ENCODE assay signal across 13 cellular contexts in the genomic region with DNA sequence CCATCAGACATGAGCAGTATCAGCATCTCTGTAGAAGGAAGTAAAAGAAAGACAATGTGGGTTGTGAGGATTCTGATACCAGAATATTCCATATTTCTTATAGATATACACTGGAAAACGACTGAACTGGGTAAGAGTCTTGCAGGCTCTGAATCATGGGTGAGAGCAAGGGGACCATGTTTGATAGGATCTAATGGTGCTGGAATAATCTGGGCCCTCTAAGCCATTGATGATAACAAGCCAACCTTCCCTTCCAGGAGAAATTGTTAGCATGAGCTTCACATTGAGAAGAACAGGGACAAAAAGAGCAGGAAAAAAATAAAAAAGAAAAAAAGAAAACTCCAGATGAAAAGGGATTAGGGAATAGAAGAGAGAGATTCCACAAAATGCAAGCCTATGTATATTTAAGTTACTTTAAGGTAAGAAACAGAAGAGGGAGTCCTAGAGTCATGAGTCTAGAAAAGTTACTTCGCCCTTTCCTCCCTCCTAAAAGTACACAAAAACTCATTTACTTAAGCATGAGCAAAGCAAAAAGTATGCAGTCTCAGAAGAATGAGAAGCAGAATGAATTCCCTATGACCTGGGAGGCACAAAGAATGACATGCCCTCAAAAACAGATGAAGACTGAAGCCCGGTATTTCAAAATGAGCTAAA.
A peak's percentile ranks its signal among the peaks of the same experiment; 100 is the strongest.
DNase-seq lines count a peak whose midpoint lies in the region; FAIRE-seq and TF ChIP-seq lines count a peak whose summit lies in the region.
"Had no signal": no experiment of that assay in that cellular context is flagged by ENCODE, and none has a peak within 500 bp of the region (broad histone marks: within the 10 kb centered on the region; RNA-seq: fewer than 3 reads in every experiment).

No MANE protein-coding gene starts in this region.

- H3K14ac ChIP-seq in H1 (ENCODE audit: insufficient read length), result no peak overlapping the region

- no peak overlapping the region for H2BK20ac ChIP-seq in H1 (ENCODE audit: low read length)

- H3K27me3 ChIP-seq in H1 (replicated peaks in 1 of 4; ENCODE audit: control insufficient read depth in 3 of 4, extremely low read depth in 1 of 4, insufficient read depth in 3 of 4, low read length in 3 of 4), result no peaks in the 10 kb centered on the region; a peak in 1 of 7 replicates

- peaks cover 4% of the 10 kb centered on the region for H3K4me1 Mint-ChIP-seq in nephron

- H4K5ac ChIP-seq in H1 (ENCODE audit: insufficient read length, low read depth, low read length), result no peak overlapping the region

- H3K23me2 ChIP-seq in H1 (ENCODE audit: low read depth, low read length), result no peaks in the 10 kb centered on the region

- no peaks in the 10 kb centered on the region for H3K27me3 Mint-ChIP-seq in nephron (ENCODE audit: low read depth)
- H3K27me3 Mint-ChIP-seq: activated CD4-positive, alpha-beta memory T cell treated with anti-CD3 and anti-CD28 coated beads for 36 hours had no signal

- no peaks in the 10 kb centered on the region for H3K4me1 ChIP-seq in H1 (replicated peaks in 1 of 4; ENCODE audit: control insufficient read depth in 3 of 4, insufficient read depth in 4 of 4, low read length in 3 of 4)

- H3K27ac ChIP-seq in C4-2B (no peak overlapping the region), H1 (ENCODE audit: low read depth, low read length) (no peak overlapping the region), caudate nucleus (ENCODE audit: low read depth, low read length) (no peak overlapping the region)

- no peaks in the 10 kb centered on the region for H3K9me3 ChIP-seq in H1 (ENCODE audit: insufficient read depth in 2 of 2, low read depth in 1 of 2, low read length in 1 of 2)

- TF ChIP-seq POLR2A in H1 (IDR thresholded peaks at IDR 0.05; ENCODE audit: control extremely low read depth in 1 of 2, low read depth in 2 of 2, low read length in 2 of 2), result no peak

- no peak for DNase-seq in H1 (ENCODE audit: low read depth in 1 of 2, low spot score in 2 of 2)
- DNase-seq in globus pallidus (ENCODE audit: low spot score), result no peak
- no peak for DNase-seq in caudate nucleus (lab: John Stamatoyannopoulos, UW)
- no peak for DNase-seq in SKM-1 (lab: John Stamatoyannopoulos, UW; ENCODE audit: unreplicated experiment)
- no peak for DNase-seq in NCI-H1105 (lab: John Stamatoyannopoulos, UW)
- DNase-seq: activated CD4-positive, alpha-beta memory T cell treated with anti-CD3 and anti-CD28 coated beads for 36 hours; DMS153; NCI-H1105 treated with DMSO at 0.1 percent for 48 hours had no signal

- no peaks in the 10 kb centered on the region for H3K36me3 Mint-ChIP-seq in nephron (ENCODE audit: low read depth)
- H3K36me3 Mint-ChIP-seq: activated CD4-positive, alpha-beta memory T cell treated with anti-CD3 and anti-CD28 coated beads for 36 hours had no signal

- CTCF ChIA-PET in H1 (lab: Charles Lee; ENCODE audit: partially characterized antibody), result interaction anchor here (0.6 to 2.2 kb wide), 14 partner anchors 9 to 476 kb away, joined by 3 to 8 read pairs (median 4); no protein-coding TSS in a partner anchor

- no peaks in the 10 kb centered on the region for H3K79me1 ChIP-seq in H1 (ENCODE audit: low read depth, low read length)

- 70% methylated on average over 3 of the region's 3 CpGs; no CpG with 5 or more reads in 1 of the 2 experiments for WGBS in H1 (ENCODE audit: extremely low coverage in 1 of 2, insufficient coverage in 1 of 2, insufficient read length in 1 of 2, insufficient replicate concordance in 2 of 2, low coverage in 1 of 2, low lambda C conversion rate in 2 of 2, missing lambda C conversion rate in 1 of 2), 2 experiments

- no peak overlapping the region for H4K91ac ChIP-seq in H1 (replicated peaks; ENCODE audit: insufficient read length, low read length)

- H3K4me3 Mint-ChIP-seq in nephron, result no peak overlapping the region
- H3K4me3 Mint-ChIP-seq: activated CD4-positive, alpha-beta memory T cell treated with anti-CD3 and anti-CD28 coated beads for 36 hours had no signal

- no peaks in the 10 kb centered on the region for H3K79me2 ChIP-seq in H1 (ENCODE audit: control insufficient read depth in 1 of 2, insufficient read depth in 2 of 2, low read length in 2 of 2)

- TF ChIP-seq RAD21 in Ishikawa (IDR thresholded peaks at IDR 0.05; ENCODE audit: low read depth) (peak; percentile 16; the same call in 1 of the 2 replicates), H1 (IDR thresholded peaks at IDR 0.05 in 1 of 2, conservative IDR thresholded peaks at IDR 0.05 in 1 of 2; ENCODE audit: low read depth in 2 of 2, low read length in 2 of 2) (peak in 1 of 2 experiments; percentile 44)

- H3K27ac Mint-ChIP-seq in nephron, result peak overlapping the region in 2 of 3 experiments; percentile 7 to 29
- H3K27ac Mint-ChIP-seq: activated CD4-positive, alpha-beta memory T cell treated with anti-CD3 and anti-CD28 coated beads for 36 hours had no signal

- POLR2A ChIA-PET in H1 (lab: Charles Lee; ENCODE audit: partially characterized antibody), result no interaction called here

- no peak for FAIRE-seq in H1 (lab: Jason Lieb, UNC)
- FAIRE-seq: colon, RCC 7860 had no signal

- H2BK15ac ChIP-seq in H1 (ENCODE audit: low read length), result no peak overlapping the region

- no peak overlapping the region for H3K23ac ChIP-seq in H1 (ENCODE audit: insufficient read length)

- no peak overlapping the region for H2BK5ac ChIP-seq in H1 (ENCODE audit: low read depth, low read length)

- no peak overlapping the region for H3K4ac ChIP-seq in H1 (replicated peaks; ENCODE audit: insufficient read length, low read depth, low read length)

- peak overlapping the region; percentile 79; the same call in 1 of the 2 replicates for H2AFZ ChIP-seq in H1 (ENCODE audit: low read length)

- no peaks in the 10 kb centered on the region for H3K36me3 ChIP-seq in H1 (ENCODE audit: control insufficient read depth in 2 of 4, insufficient read depth in 4 of 4, low read length in 3 of 4)

- TF ChIP-seq CTCF in C4-2B (conservative IDR thresholded peaks at IDR 0.05) (peak; percentile 18), H1 (IDR thresholded peaks at IDR 0.05; ENCODE audit: control extremely low read depth in 1 of 3, insufficient read depth in 1 of 3, low read depth in 1 of 3, low read length in 3 of 3) (peak in 1 of 3 experiments; percentile 11; a peak in 2 of 4 replicates), nephron (IDR thresholded peaks at IDR 0.05; ENCODE audit: unreplicated experiment in 3 of 3) (peak in 1 of 3 experiments; percentile 11)

- no peak overlapping the region for H3K9ac ChIP-seq in H1 (replicated peaks in 1 of 4; ENCODE audit: extremely low read depth in 1 of 4, low read depth in 3 of 4, low read length in 3 of 4)

- no peak overlapping the region for H3K4me3 ChIP-seq in H1 (ENCODE audit: extremely low read depth in 1 of 4, insufficient read depth in 2 of 4, low read depth in 3 of 4, low read length in 4 of 4)

- no peak overlapping the region for H2AK5ac ChIP-seq in H1 (ENCODE audit: low read depth, low read length)

- no peak overlapping the region for H4K8ac ChIP-seq in H1 (ENCODE audit: extremely low read depth, insufficient read depth, low read length)

- no peak overlapping the region for H3K18ac ChIP-seq in H1 (ENCODE audit: extremely low read depth, low read length)

- H3K56ac ChIP-seq in H1 (replicated peaks; ENCODE audit: insufficient read length, low read depth, low read length), result no peak overlapping the region

- H3K4me2 ChIP-seq in H1 (ENCODE audit: insufficient read depth in 1 of 2, low read depth in 2 of 2, low read length in 2 of 2), result no peak overlapping the region

- TF ChIP-seq EP300 in Ishikawa (IDR thresholded peaks at IDR 0.05; ENCODE audit: borderline replicate concordance) (no peak), H1 (IDR thresholded peaks at IDR 0.05; ENCODE audit: borderline replicate concordance in 1 of 2, low read depth in 2 of 2, low read length in 2 of 2) (no peak)

- H2BK12ac ChIP-seq in H1 (ENCODE audit: low read depth, low read length), result no peak overlapping the region

- peaks cover 2% of the 10 kb centered on the region for H3K9me3 Mint-ChIP-seq in nephron
- H3K9me3 Mint-ChIP-seq: activated CD4-positive, alpha-beta memory T cell treated with anti-CD3 and anti-CD28 coated beads for 36 hours had no signal

- H2BK120ac ChIP-seq in H1 (replicated peaks; ENCODE audit: low read depth, low read length), result no peak overlapping the region

- H4K20me1 ChIP-seq in H1 (replicated peaks in 1 of 2; ENCODE audit: control insufficient read depth in 1 of 2, insufficient read depth in 2 of 2, low read length in 2 of 2), result no peaks in the 10 kb centered on the region

TF ChIP-seq in Ishikawa, 13 proteins besides CTCF, POLR2A, EP300 and RAD21 (continues in another document):
- no peak for TF ChIP-seq CREB1 (IDR thresholded peaks at IDR 0.05; ENCODE audit: low read depth)
- TF ChIP-seq EGR1 (IDR thresholded peaks at IDR 0.05), result no peak
- no peak for TF ChIP-seq CEBPB (IDR thresholded peaks at IDR 0.05)
- TF ChIP-seq, protein P1, sequence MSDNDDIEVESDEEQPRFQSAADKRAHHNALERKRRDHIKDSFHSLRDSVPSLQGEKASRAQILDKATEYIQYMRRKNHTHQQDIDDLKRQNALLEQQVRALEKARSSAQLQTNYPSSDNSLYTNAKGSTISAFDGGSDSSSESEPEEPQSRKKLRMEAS (IDR thresholded peaks at IDR 0.05), result no peak
- no peak for TF ChIP-seq NFIC (IDR thresholded peaks at IDR 0.05)
- TF ChIP-seq FOXM1 (IDR thresholded peaks at IDR 0.05; ENCODE audit: borderline replicate concordance, low read depth), result no peak
- TF ChIP-seq TCF12 (IDR thresholded peaks at IDR 0.05; ENCODE audit: low read depth), result no peak
- TF ChIP-seq TEAD4 (IDR thresholded peaks at IDR 0.05), result no peak
- TF ChIP-seq TAF1 (IDR thresholded peaks at IDR 0.05; ENCODE audit: low read depth), result no peak

TF ChIP-seq in H1, 55 proteins besides CTCF, POLR2A, EP300 and RAD21:
- TF ChIP-seq CEBPB (IDR thresholded peaks at IDR 0.05; ENCODE audit: low read depth, low read length) (no peak), PHF8 (conservative IDR thresholded peaks at IDR 0.05; ENCODE audit: low read depth, low read length) (no peak), ASH2L (IDR thresholded peaks at IDR 0.05; ENCODE audit: low read length) (no peak)
- TF ChIP-seq, protein P1 (IDR thresholded peaks at IDR 0.05), result no peak
